Comparison of ENCODE assay signal across 8 cellular contexts in the genomic region with DNA sequence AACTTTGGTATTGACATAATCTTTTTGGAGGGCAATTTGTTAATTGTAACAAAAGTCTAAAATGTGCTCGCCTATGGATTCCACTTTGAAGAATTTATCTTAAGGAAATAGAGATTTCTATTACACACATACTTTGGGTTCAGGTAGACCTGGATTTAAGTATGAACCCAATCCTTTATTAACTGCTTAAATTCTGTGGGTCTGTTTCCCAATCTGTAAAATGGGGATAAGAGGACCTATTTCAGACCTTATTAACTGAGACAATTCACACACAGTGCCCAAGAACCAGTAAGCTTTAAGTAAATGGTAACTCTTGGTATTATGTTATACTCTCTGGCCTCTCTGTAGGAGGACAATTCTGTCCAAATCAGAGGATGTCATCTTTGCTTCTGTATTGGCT. TPM values are rescaled to one million over a fixed set of nuclear protein-coding genes. Genes with fewer than 3 reads are reported as not detected.
A peak's percentile ranks its signal among the peaks of the same experiment; 100 is the strongest.
DNase-seq lines count a peak whose midpoint lies in the region; ATAC-seq and TF ChIP-seq lines count a peak whose summit lies in the region.

No MANE protein-coding gene starts in this region.

- POLR2A ChIA-PET in activated CD8-positive, alpha-beta T cell treated with anti-CD3 and anti-CD28 coated beads, Interleukin-2, amount 10 ng/mL, durations not matched to agents 7 days and 5 days (lab: Charles Lee): interaction anchor here (0.6 to 2.5 kb wide), 4 partner anchors 9 to 62 kb away, joined by 3 to 14 read pairs (median 5); a partner anchor contains a TSS

- no peak overlapping the region for H3K27ac ChIP-seq in iPS-18a (ENCODE audit: low read length)

- peaks cover 5% of the 10 kb centered on the region for H3K4me1 ChIP-seq in iPS-18a (ENCODE audit: control insufficient read depth, low read depth, low read length)

- H3K4me3 Mint-ChIP-seq in activated CD8-positive, alpha-beta T cell treated with anti-CD3 and anti-CD28 coated beads, Interleukin-2, amount 10 ng/mL, durations not matched to agents 7 days and 5 days: peak overlapping the region; percentile 91
- peak overlapping the region; percentile 96 for H3K4me3 Mint-ChIP-seq in stimulated activated effector memory CD8-positive, alpha-beta T cell treated with anti-CD3 and anti-CD28 coated beads, Interleukin-12 subunit alpha, Interleukin-12 subunit beta, amount 100 ng/mL, for 72 hours

- peak overlapping the region; percentile 90 for H3K4me3 ChIP-seq in HFF-Myc (replicated peaks; ENCODE audit: low read depth, low read length)
- peak overlapping the region; percentile 79 for H3K4me3 ChIP-seq in iPS-18a (ENCODE audit: low read length)

- no peak for TF ChIP-seq CTCF in HFF-Myc (IDR thresholded peaks at IDR 0.05; ENCODE audit: low read depth, low read length, missing control alignments)

- H3K9me3 Mint-ChIP-seq in activated CD8-positive, alpha-beta T cell treated with anti-CD3 and anti-CD28 coated beads, Interleukin-2, amount 10 ng/mL, durations not matched to agents 7 days and 5 days (ENCODE audit: insufficient read depth): peaks cover 5% of the 10 kb centered on the region
- H3K9me3 Mint-ChIP-seq in stimulated activated effector memory CD8-positive, alpha-beta T cell treated with anti-CD3 and anti-CD28 coated beads, Interleukin-12 subunit alpha, Interleukin-12 subunit beta, amount 100 ng/mL, for 72 hours: no peaks in the 10 kb centered on the region

- peaks cover 33% of the 10 kb centered on the region for H3K4me1 Mint-ChIP-seq in activated CD8-positive, alpha-beta T cell treated with anti-CD3 and anti-CD28 coated beads, Interleukin-2, amount 10 ng/mL, durations not matched to agents 7 days and 5 days (ENCODE audit: low read depth)
- peaks cover 32% of the 10 kb centered on the region for H3K4me1 Mint-ChIP-seq in stimulated activated effector memory CD8-positive, alpha-beta T cell treated with anti-CD3 and anti-CD28 coated beads, Interleukin-12 subunit alpha, Interleukin-12 subunit beta, amount 100 ng/mL, for 72 hours

- peak overlapping the region; percentile 94 for H3K27ac Mint-ChIP-seq in activated CD8-positive, alpha-beta T cell treated with anti-CD3 and anti-CD28 coated beads, Interleukin-2, amount 10 ng/mL, durations not matched to agents 7 days and 5 days
- peak overlapping the region; percentile 95 for H3K27ac Mint-ChIP-seq in stimulated activated effector memory CD8-positive, alpha-beta T cell treated with anti-CD3 and anti-CD28 coated beads, Interleukin-12 subunit alpha, Interleukin-12 subunit beta, amount 100 ng/mL, for 72 hours

- H3K27me3 Mint-ChIP-seq in activated CD8-positive, alpha-beta T cell treated with anti-CD3 and anti-CD28 coated beads, Interleukin-2, amount 10 ng/mL, durations not matched to agents 7 days and 5 days (ENCODE audit: low read depth): no peaks in the 10 kb centered on the region

- peak overlapping the region; percentile 1 for H3K9ac ChIP-seq in iPS-18a (ENCODE audit: low read length)

- H3K27me3 ChIP-seq in iPS-18a (ENCODE audit: control insufficient read depth, insufficient read depth, low read length): no peaks in the 10 kb centered on the region

- CTCF ChIA-PET in activated CD8-positive, alpha-beta T cell treated with anti-CD3 and anti-CD28 coated beads, Interleukin-2, amount 10 ng/mL, durations not matched to agents 7 days and 5 days (lab: Charles Lee): no interaction called here

- no peaks in the 10 kb centered on the region for H3K9me3 ChIP-seq in iPS-18a (ENCODE audit: control insufficient read depth, low read depth, low read length)

- ATAC-seq in activated CD8-positive, alpha-beta T cell treated with anti-CD3 and anti-CD28 coated beads, Interleukin-2, amount 10 ng/mL, durations not matched to agents 7 days and 5 days: no peak
- no peak for ATAC-seq in stimulated activated effector memory CD8-positive, alpha-beta T cell treated with anti-CD3 and anti-CD28 coated beads, Interleukin-12 subunit alpha, Interleukin-12 subunit beta, amount 100 ng/mL, for 72 hours
- no peak for ATAC-seq in HG02885 (IDR thresholded peaks at IDR 0.05; ENCODE audit: poor library complexity, unreplicated experiment)
- ATAC-seq in HG03521 (IDR thresholded peaks at IDR 0.05; ENCODE audit: unreplicated experiment): no peak

- H3K36me3 ChIP-seq in iPS-18a (ENCODE audit: control insufficient read depth, low read depth, low read length): peaks cover 20% of the 10 kb centered on the region

- H3K36me3 Mint-ChIP-seq in activated CD8-positive, alpha-beta T cell treated with anti-CD3 and anti-CD28 coated beads, Interleukin-2, amount 10 ng/mL, durations not matched to agents 7 days and 5 days (ENCODE audit: low read depth): peaks cover 40% of the 10 kb centered on the region
- peaks cover 45% of the 10 kb centered on the region for H3K36me3 Mint-ChIP-seq in stimulated activated effector memory CD8-positive, alpha-beta T cell treated with anti-CD3 and anti-CD28 coated beads, Interleukin-12 subunit alpha, Interleukin-12 subunit beta, amount 100 ng/mL, for 72 hours

- no peak for DNase-seq in HFF-Myc (ENCODE audit: extremely low read depth, low read depth)
- DNase-seq in activated CD8-positive, alpha-beta T cell treated with anti-CD3 and anti-CD28 coated beads, Interleukin-2, amount 10 ng/mL, durations not matched to agents 7 days and 5 days: no peak
- DNase-seq in stimulated activated effector memory CD8-positive, alpha-beta T cell treated with anti-CD3 and anti-CD28 coated beads, Interleukin-12 subunit alpha, Interleukin-12 subunit beta, amount 100 ng/mL, for 72 hours (ENCODE audit: low spot score in 2 of 2): no peak
- no peak for DNase-seq in C1 segment of cervical spinal cord (lab: John Stamatoyannopoulos, UW)
- no peak for DNase-seq in GM03348 (ENCODE audit: low spot score)

RNA-seq across cellular contexts. Expression of a gene that starts 0.8 kb away (rescaled TPM):
- 10 to 100 TPM; 49.1 to 51.0 TPM for total RNA-seq in activated CD8-positive, alpha-beta T cell treated with anti-CD3 and anti-CD28 coated beads, Interleukin-2, amount 10 ng/mL, durations not matched to agents 7 days and 5 days

RNA-seq across cellular contexts. Expression of a gene that starts 46.5 kb away (rescaled TPM):
- under 1 TPM in 1 of 2 experiments, not detected in 1; 0.21 TPM for total RNA-seq in activated CD8-positive, alpha-beta T cell treated with anti-CD3 and anti-CD28 coated beads, Interleukin-2, amount 10 ng/mL, durations not matched to agents 7 days and 5 days

RNA-seq across cellular contexts. Expression of a gene that starts 49.4 kb away (rescaled TPM):
- total RNA-seq in activated CD8-positive, alpha-beta T cell treated with anti-CD3 and anti-CD28 coated beads, Interleukin-2, amount 10 ng/mL, durations not matched to agents 7 days and 5 days: 10 to 100 TPM; 15.1 to 17.2 TPM
